ENCODE assay signal across 10 cellular contexts in genomic region chr7:151400626-151401315, GRCh38. TPM values are rescaled to one million over a fixed set of nuclear protein-coding genes. Genes with fewer than 3 reads are reported as not detected.
DNase-seq lines count a peak whose midpoint lies in the region; ATAC-seq and TF ChIP-seq lines count a peak whose summit lies in the region.
"Had no signal": no experiment of that assay in that cellular context is flagged by ENCODE, and none has a peak within 500 bp of the region (broad histone marks: within the 10 kb centered on the region; RNA-seq: fewer than 3 reads in every experiment).

No MANE protein-coding gene starts in this region.

- peaks cover 21 to 29% (median 24%) of the 10 kb centered on the region in 3 donors for H3K4me1 Mint-ChIP-seq in CD8-positive, alpha-beta memory T cell
- peaks cover 26% of the 10 kb centered on the region for H3K4me1 Mint-ChIP-seq in activated B cell treated with CpG ODN at 0.5 μM for 24 hours

- intact Hi-C loops in activated B cell treated with CpG ODN at 0.5 μM for 24 hours (cut with micrococcal nuclease): loop anchor here (1.0 to 2.0 kb wide), 5 partner anchors 19 to 70 kb away; no protein-coding TSS in a partner anchor

- TF ChIP-seq CTCF in activated B cell treated with CpG ODN at 0.5 μM for 24 hours (IDR thresholded peaks at IDR 0.05): no peak

- H3K36me3 Mint-ChIP-seq in CD8-positive, alpha-beta memory T cell: no peaks in the 10 kb centered on the region
- H3K36me3 Mint-ChIP-seq in activated B cell treated with CpG ODN at 0.5 μM for 24 hours (ENCODE audit: low read depth): no peaks in the 10 kb centered on the region
- H3K36me3 Mint-ChIP-seq: natural killer cell had no signal

- H3K4me3 Mint-ChIP-seq in CD8-positive, alpha-beta memory T cell: no peak overlapping the region
- peak overlapping the region; percentile 36 for H3K4me3 Mint-ChIP-seq in activated B cell treated with CpG ODN at 0.5 μM for 24 hours
- H3K4me3 Mint-ChIP-seq: natural killer cell had no signal

- no peak overlapping the region for H3K27ac ChIP-seq in CD8-positive, alpha-beta memory T cell (ENCODE audit: low read depth, low read length)
- H3K27ac ChIP-seq: uterus had no signal

- H3K27me3 Mint-ChIP-seq in CD8-positive, alpha-beta memory T cell: no peaks in the 10 kb centered on the region
- H3K27me3 Mint-ChIP-seq in activated B cell treated with CpG ODN at 0.5 μM for 24 hours: no peaks in the 10 kb centered on the region

- POLR2A ChIA-PET in CD8-positive, alpha-beta memory T cell (lab: Charles Lee): interaction anchor here (0.7 kb wide), 1 partner anchor 814 kb away, joined by 3 read pairs; no protein-coding TSS in a partner anchor
- POLR2A ChIA-PET in activated B cell treated with CpG ODN at 0.5 μM for 24 hours (lab: Charles Lee): interaction anchor here (1.5 kb wide), 1 partner anchor 19 kb away, joined by 3 read pairs; no protein-coding TSS in a partner anchor

- no peaks in the 10 kb centered on the region for H3K4me1 ChIP-seq in CD8-positive, alpha-beta memory T cell (ENCODE audit: insufficient read depth, low read length)

- no peaks in the 10 kb centered on the region for H3K9me3 ChIP-seq in CD8-positive, alpha-beta memory T cell (ENCODE audit: low read length)
- H3K9me3 ChIP-seq: uterus had no signal

- H3K36me3 ChIP-seq in CD8-positive, alpha-beta memory T cell (ENCODE audit: insufficient read depth, low read length): no peaks in the 10 kb centered on the region
- H3K36me3 ChIP-seq: uterus had no signal

- peak in 1 of 5 donors; percentile 18 for DNase-seq in CD8-positive, alpha-beta memory T cell
- peak; percentile 55 for DNase-seq in activated B cell treated with CpG ODN at 0.5 μM for 24 hours
- no peak for DNase-seq in putamen (ENCODE audit: low spot score)
- no peak for DNase-seq in NOMO-1 (lab: John Stamatoyannopoulos, UW; ENCODE audit: unreplicated experiment in 2 of 2)
- DNase-seq in NK-92 (lab: John Stamatoyannopoulos, UW; ENCODE audit: unreplicated experiment): no peak
- DNase-seq: natural killer cell, uterus had no signal

- no peaks in the 10 kb centered on the region for H3K27me3 ChIP-seq in CD8-positive, alpha-beta memory T cell (ENCODE audit: insufficient read depth, low read length, poor library complexity, severe bottlenecking)
- H3K27me3 ChIP-seq: uterus had no signal

- CTCF ChIA-PET in CD8-positive, alpha-beta memory T cell (lab: Charles Lee): interaction anchor here (0.7 to 2.6 kb wide), 2 partner anchors 47 to 86 kb away, joined by 3 to 6 read pairs; no protein-coding TSS in a partner anchor
- CTCF ChIA-PET in activated B cell treated with CpG ODN at 0.5 μM for 24 hours (lab: Charles Lee): interaction anchor here (0.7 kb wide), 1 partner anchor 33 kb away, joined by 3 read pairs; no protein-coding TSS in a partner anchor

- peak; percentile 81 for ATAC-seq in GM19351 (IDR thresholded peaks at IDR 0.05; ENCODE audit: unreplicated experiment)
- ATAC-seq in HG03060 (IDR thresholded peaks at IDR 0.05; ENCODE audit: low read depth, unreplicated experiment): peak; percentile 90
- peak; percentile 96 for ATAC-seq in activated B cell treated with CpG ODN at 0.5 μM for 24 hours (ENCODE audit: low read depth)
- ATAC-seq in HG03139 (IDR thresholded peaks at IDR 0.05; ENCODE audit: unreplicated experiment): no peak
- ATAC-seq: natural killer cell had no signal

- no peak overlapping the region for H3K4me3 ChIP-seq in CD8-positive, alpha-beta memory T cell (ENCODE audit: low read length)
- H3K4me3 ChIP-seq: uterus had no signal

- H3K9me3 Mint-ChIP-seq in CD8-positive, alpha-beta memory T cell: no peaks in the 10 kb centered on the region
- no peaks in the 10 kb centered on the region for H3K9me3 Mint-ChIP-seq in activated B cell treated with CpG ODN at 0.5 μM for 24 hours
- H3K9me3 Mint-ChIP-seq: natural killer cell had no signal

- peak overlapping the region in 6 of 8 donors; percentile 13 to 80 (median 36) for H3K27ac Mint-ChIP-seq in CD8-positive, alpha-beta memory T cell
- H3K27ac Mint-ChIP-seq in activated B cell treated with CpG ODN at 0.5 μM for 24 hours: peak overlapping the region; percentile 81
- H3K27ac Mint-ChIP-seq: natural killer cell had no signal

RNA-seq across cellular contexts. Expression of gene WDR86, which starts 9.1 kb away (rescaled TPM):
- total RNA-seq in CD8-positive, alpha-beta memory T cell: under 1 TPM; 0.55 to 0.59 TPM
- 10.4 TPM for polyA plus RNA-seq in CD8-positive, alpha-beta memory T cell
- total RNA-seq in activated B cell treated with CpG ODN at 0.5 μM for 24 hours: 0.33 and 0.49 TPM in 2 replicates

RNA-seq across cellular contexts. Expression of gene CRYGN, which starts 39.2 kb away (rescaled TPM):
- not detected for total RNA-seq in CD8-positive, alpha-beta memory T cell
- polyA plus RNA-seq in CD8-positive, alpha-beta memory T cell: 0.41 TPM
- not detected in 2 replicates for total RNA-seq in activated B cell treated with CpG ODN at 0.5 μM for 24 hours
- total RNA-seq: natural killer cell had no signal

RNA-seq across cellular contexts. Expression of gene NUB1, which starts 59.2 kb away (rescaled TPM):
- total RNA-seq in CD8-positive, alpha-beta memory T cell: 10 to 100 TPM; 39.1 to 46.1 TPM
- 82.6 TPM for polyA plus RNA-seq in CD8-positive, alpha-beta memory T cell
- 47.5 and 52.7 TPM in 2 replicates for total RNA-seq in activated B cell treated with CpG ODN at 0.5 μM for 24 hours
